In genomic region chr9:128899566-128900322, GRCh38 we compare ENCODE assay signal across 1 cellular context.
TF ChIP-seq lines count a peak whose summit lies in the region.

No MANE protein-coding gene starts in this region.

TF ChIP-seq in HEK293, 187 proteins besides CTCF, POLR2A, EP300 and RAD21 (continued from another document):
- TF ChIP-seq ZNF544 (tag by site-specific recombination; IDR thresholded peaks at IDR 0.05) (no peak), ZNF239 (tag by site-specific recombination; IDR thresholded peaks at IDR 0.05) (no peak), ZBTB20 (tag by site-specific recombination; IDR thresholded peaks at IDR 0.05) (peak; percentile 35; the same call in 1 of the 2 replicates), PRDM10 (tag by site-specific recombination; IDR thresholded peaks at IDR 0.05) (peak; percentile 43), KLF7 (tag by site-specific recombination; IDR thresholded peaks at IDR 0.05; ENCODE audit: borderline replicate concordance) (no peak), ZSCAN16 (tag by site-specific recombination; IDR thresholded peaks at IDR 0.05) (no peak), ZNF266 (tag by site-specific recombination; IDR thresholded peaks at IDR 0.05; ENCODE audit: low read depth) (no peak)
- TF ChIP-seq, protein P1, sequence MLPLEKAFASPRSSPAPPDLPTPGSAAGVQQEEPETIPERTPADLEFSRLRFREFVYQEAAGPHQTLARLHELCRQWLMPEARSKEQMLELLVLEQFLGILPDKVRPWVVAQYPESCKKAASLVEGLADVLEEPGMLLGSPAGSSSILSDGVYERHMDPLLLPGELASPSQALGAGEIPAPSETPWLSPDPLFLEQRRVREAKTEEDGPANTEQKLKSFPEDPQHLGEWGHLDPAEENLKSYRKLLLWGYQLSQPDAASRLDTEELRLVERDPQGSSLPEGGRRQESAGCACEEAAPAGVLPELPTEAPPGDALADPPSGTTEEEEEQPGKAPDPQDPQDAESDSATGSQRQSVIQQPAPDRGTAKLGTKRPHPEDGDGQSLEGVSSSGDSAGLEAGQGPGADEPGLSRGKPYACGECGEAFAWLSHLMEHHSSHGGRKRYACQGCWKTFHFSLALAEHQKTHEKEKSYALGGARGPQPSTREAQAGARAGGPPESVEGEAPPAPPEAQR (tag by site-specific recombination; IDR thresholded peaks at IDR 0.05), result no peak
TF ChIP-seq in HEK293: peak in this region for 6.
